In genomic region chr10:112333452-112333851, GRCh38 we compare ENCODE assay signal across 28 cellular contexts. TPM values are rescaled to one million over a fixed set of nuclear protein-coding genes. Genes with fewer than 3 reads are reported as not detected.
"Had no signal": no experiment of that assay in that cellular context is flagged by ENCODE, and none has a peak within 500 bp of the region (broad histone marks: within the 10 kb centered on the region; RNA-seq: fewer than 3 reads in every experiment).

No MANE protein-coding gene starts in this region.

- H3K36me3 ChIP-seq: adrenal gland, SJCRH30, WERI-Rb-1 had no signal

- H3K27ac ChIP-seq: adrenal gland, RWPE1, SJCRH30, WERI-Rb-1 had no signal

- DNase-seq: activated CD4-positive, alpha-beta T cell treated with anti-CD3 and anti-CD28 coated beads for 36 hours; activated CD4-positive, alpha-beta T cell treated with anti-CD3 and anti-CD28 coated beads, Interleukin-2, amount 50 U/mL, for 1 hour; activated CD8-positive, alpha-beta memory T cell treated with anti-CD3 and anti-CD28 coated beads, Interleukin-2, amount 50 U/mL, for 48 hours; activated CD8-positive, alpha-beta T cell treated with anti-CD3 and anti-CD28 coated beads for 36 hours; activated naive CD4-positive, alpha-beta T cell treated with anti-CD3 and anti-CD28 coated beads, Interleukin-2, amount 50 U/mL, for 16 hours; activated naive CD8-positive, alpha-beta T cell treated with anti-CD3 and anti-CD28 coated beads, Interleukin-2, amount 10 ng/mL, durations not matched to agents 7 days and 5 days; activated T-cell treated with anti-CD3 and anti-CD28 coated beads, Interleukin-2, amount 50 U/mL, for 1 hour; adrenal gland; anterior cingulate cortex; KG1; NCI-H1092 treated with DMSO at 0.1 percent for 48 hours; NCI-H1436; NCI-H1694 treated with DMSO at 0.1 percent for 48 hours; NCI-H2029 treated with DMSO at 0.1 percent for 48 hours; NCI-H345; NCI-H510A treated with DMSO at 0.1 percent for 48 hours; NCI-H69; NK-92 treated with Interleukin-12 subunit alpha and Interleukin-12 subunit beta, amount 100 ng/mL, for 24 hours; OCI-M1; Right ventricle myocardium superior; SJCRH30; SK-N-SH; T-helper 1 cell; WERI-Rb-1 had no signal

- ATAC-seq: Panc1 had no signal

- H3K9me3 ChIP-seq: adrenal gland, SJCRH30, SK-N-SH had no signal

- H3K4me1 ChIP-seq: adrenal gland, SJCRH30 had no signal

- H3K4me3 ChIP-seq: adrenal gland, SJCRH30 had no signal

- H3K27me3 ChIP-seq: adrenal gland, SJCRH30 had no signal

RNA-seq across cellular contexts. Expression of gene TECTB, which starts 50.3 kb away (rescaled TPM):
- total RNA-seq: activated CD4-positive, alpha-beta T cell treated with anti-CD3 and anti-CD28 coated beads for 36 hours; activated CD8-positive, alpha-beta T cell treated with anti-CD3 and anti-CD28 coated beads for 36 hours; activated naive CD8-positive, alpha-beta T cell treated with anti-CD3 and anti-CD28 coated beads, Interleukin-2, amount 10 ng/mL, durations not matched to agents 7 days and 5 days; adrenal gland; LHCN-M2; Right ventricle myocardium superior; SJCRH30; T-helper 2 cell treated with Interferon-gamma antibody and Interleukin-4, amounts not matched to agents 100 ng/mL and 5 ng/mL, for 36 hours had no signal
